In the genomic region with DNA sequence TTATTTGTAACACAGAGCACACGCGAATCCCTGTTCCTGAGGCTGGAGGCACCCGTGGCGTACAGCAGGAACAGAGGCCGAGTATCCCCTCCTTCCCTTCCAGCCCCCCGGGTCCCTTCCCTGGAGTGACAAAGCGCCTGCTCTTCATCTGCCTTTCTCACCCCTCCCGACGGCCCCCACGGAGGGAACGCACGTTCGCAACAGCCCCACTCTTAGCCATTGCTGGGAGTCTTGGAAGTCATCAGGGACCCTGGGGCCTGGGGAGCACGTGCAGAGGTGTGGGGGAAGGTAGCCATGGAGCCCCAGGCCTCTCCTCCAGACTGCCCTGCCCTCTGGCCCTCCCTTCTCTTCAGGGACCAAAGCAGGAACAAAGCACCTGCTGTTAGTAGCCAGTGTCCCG, we compare ENCODE assay signal across 16 cellular contexts. TPM values are rescaled to one million over a fixed set of nuclear protein-coding genes. Genes with fewer than 3 reads are reported as not detected.
"Had no signal": no experiment of that assay in that cellular context is flagged by ENCODE, and none has a peak within 500 bp of the region (broad histone marks: within the 10 kb centered on the region; RNA-seq: fewer than 3 reads in every experiment).

No MANE protein-coding gene starts in this region.

- DNase-seq: activated CD4-positive, CD25-positive, alpha-beta regulatory T cell treated with anti-CD3 and anti-CD28 coated beads, Interleukin-2, amount 50 U/mL, for 72 hours; activated naive CD4-positive, alpha-beta T cell treated with anti-CD3 and anti-CD28 coated beads, Interleukin-2, amount 10 ng/mL, durations not matched to agents 7 days and 5 days; hypothalamus; left ventricle myocardium superior; stimulated activated naive CD8-positive, alpha-beta T cell treated with anti-CD3 and anti-CD28 coated beads, Interleukin-15, amount 100 ng/mL, for 72 hours; testis had no signal

- H3K9me3 ChIP-seq: testis had no signal

- H3K27ac Mint-ChIP-seq: activated naive CD4-positive, alpha-beta T cell treated with anti-CD3 and anti-CD28 coated beads, Interleukin-2, amount 10 ng/mL, durations not matched to agents 7 days and 5 days; nephron; stimulated activated naive CD8-positive, alpha-beta T cell treated with anti-CD3 and anti-CD28 coated beads, Interleukin-15, amount 100 ng/mL, for 72 hours had no signal

- H3K27me3 ChIP-seq: testis had no signal

- H3K27ac ChIP-seq: testis had no signal

- ATAC-seq: esophagus mucosa; left ventricle myocardium superior; sciatic nerve; stimulated activated naive CD8-positive, alpha-beta T cell treated with anti-CD3 and anti-CD28 coated beads, Interleukin-15, amount 100 ng/mL, for 72 hours had no signal

- H3K4me1 Mint-ChIP-seq: nephron had no signal

- H3K27me3 Mint-ChIP-seq: stimulated activated naive CD8-positive, alpha-beta T cell treated with anti-CD3 and anti-CD28 coated beads, Interleukin-15, amount 100 ng/mL, for 72 hours had no signal

- H3K36me3 Mint-ChIP-seq: activated naive CD4-positive, alpha-beta T cell treated with anti-CD3 and anti-CD28 coated beads, Interleukin-2, amount 10 ng/mL, durations not matched to agents 7 days and 5 days had no signal

- H3K4me3 ChIP-seq: testis had no signal

- H3K4me3 Mint-ChIP-seq: activated naive CD4-positive, alpha-beta T cell treated with anti-CD3 and anti-CD28 coated beads, Interleukin-2, amount 10 ng/mL, durations not matched to agents 7 days and 5 days; stimulated activated naive CD8-positive, alpha-beta T cell treated with anti-CD3 and anti-CD28 coated beads, Interleukin-15, amount 100 ng/mL, for 72 hours had no signal

- H3K9me3 Mint-ChIP-seq: activated naive CD4-positive, alpha-beta T cell treated with anti-CD3 and anti-CD28 coated beads, Interleukin-2, amount 10 ng/mL, durations not matched to agents 7 days and 5 days; nephron; stimulated activated naive CD8-positive, alpha-beta T cell treated with anti-CD3 and anti-CD28 coated beads, Interleukin-15, amount 100 ng/mL, for 72 hours had no signal

RNA-seq across cellular contexts. Expression of gene DIPK1B, which starts 27.6 kb away (rescaled TPM):
- total RNA-seq: activated CD8-positive, alpha-beta memory T cell treated with anti-CD3 and anti-CD28 coated beads for 36 hours; bronchial epithelial cell; osteoblast had no signal

RNA-seq across cellular contexts. Expression of gene LCN10, which starts 57.9 kb away (rescaled TPM):
- total RNA-seq: astrocyte, bronchial epithelial cell, cerebellum, glomerular endothelial cell, kidney epithelial cell, osteoblast had no signal
